Comparison of ENCODE assay signal across 21 cellular contexts in genomic region chr9:34524349-34524748, GRCh38. TPM values are rescaled to one million over a fixed set of nuclear protein-coding genes. Genes with fewer than 3 reads are reported as not detected.
"Had no signal": no experiment of that assay in that cellular context is flagged by ENCODE, and none has a peak within 500 bp of the region (broad histone marks: within the 10 kb centered on the region; RNA-seq: fewer than 3 reads in every experiment).

No MANE protein-coding gene starts in this region.

- H3K27me3 ChIP-seq: gastroesophageal sphincter had no signal

- H3K27ac Mint-ChIP-seq: natural killer cell treated with Interleukin-12 subunit alpha and Interleukin-12 subunit beta and Interleukin-15 and Interleukin-18, amount 100 ng/mL, for 72 hours; stimulated activated naive B cell treated with anti-CD40 and anti-IgM and Interleukin-4, amounts not matched to agents 10 μg/mL and 1 μg/mL and 100 μg/mL, for 72 hours had no signal

- ATAC-seq: gastroesophageal sphincter; left cardiac atrium; natural killer cell treated with Interleukin-12 subunit alpha and Interleukin-12 subunit beta and Interleukin-15 and Interleukin-18, amount 100 ng/mL, for 72 hours; sciatic nerve; stimulated activated naive B cell treated with anti-CD40 and anti-IgM and Interleukin-4, amounts not matched to agents 10 μg/mL and 1 μg/mL and 100 μg/mL, for 72 hours had no signal

- H3K4me3 ChIP-seq: esophagus squamous epithelium, gastroesophageal sphincter, hepatocyte, left ventricle myocardium inferior, lung, psoas muscle, skin epidermis had no signal

- H3K9me3 ChIP-seq: esophagus squamous epithelium, gastroesophageal sphincter, left ventricle myocardium inferior, psoas muscle had no signal

- H3K36me3 ChIP-seq: esophagus squamous epithelium, gastroesophageal sphincter, left ventricle myocardium inferior had no signal

- H3K27ac ChIP-seq: esophagus squamous epithelium, hepatocyte, left ventricle myocardium inferior, parathyroid adenoma, psoas muscle, skin epidermis had no signal

- H3K9me3 Mint-ChIP-seq: natural killer cell treated with Interleukin-12 subunit alpha and Interleukin-12 subunit beta and Interleukin-15 and Interleukin-18, amount 100 ng/mL, for 72 hours had no signal

- H3K36me3 Mint-ChIP-seq: natural killer cell treated with Interleukin-12 subunit alpha and Interleukin-12 subunit beta and Interleukin-15 and Interleukin-18, amount 100 ng/mL, for 72 hours; stimulated activated naive B cell treated with anti-CD40 and anti-IgM and Interleukin-4, amounts not matched to agents 10 μg/mL and 1 μg/mL and 100 μg/mL, for 72 hours had no signal

- DNase-seq: esophagus squamous epithelium; foreskin fibroblast; kidney; left cardiac atrium; left ventricle myocardium inferior; mesenchymal stem cell; midbrain; psoas muscle; retina; stimulated activated CD4-positive, alpha-beta T cell treated with anti-CD3 and anti-CD28 coated beads, Interleukin-2, amount 100 ng/mL, for 24 hours; stimulated activated CD4-positive, alpha-beta T cell treated with anti-CD3 and anti-CD28 coated beads, Interleukin-4, amount 100 ng/mL, for 4 hours; stimulated activated naive B cell treated with anti-CD40 and anti-IgM and Interleukin-4, amounts not matched to agents 10 μg/mL and 1 μg/mL and 100 μg/mL, for 72 hours; trophoblast cell had no signal

RNA-seq across cellular contexts. Expression of gene ENHO, which starts 1.6 kb away (rescaled TPM):
- total RNA-seq: left ventricle myocardium inferior; natural killer cell treated with Interleukin-12 subunit alpha and Interleukin-12 subunit beta and Interleukin-15 and Interleukin-18, amount 100 ng/mL, for 72 hours; omental fat pad had no signal
